1 cellular context compared by ENCODE assay signal in genomic region chr7:29270579-29270978, GRCh38.
TF ChIP-seq lines count a peak whose summit lies in the region.

No MANE protein-coding gene starts in this region.

TF ChIP-seq in HepG2, 621 proteins besides CTCF, POLR2A, EP300 and RAD21 (continued from another document):
- no peak for TF ChIP-seq ZNF282 (IDR thresholded peaks at IDR 0.05; ENCODE audit: partially characterized antibody)
- no peak for TF ChIP-seq FOXK2 (IDR thresholded peaks at IDR 0.05)
- TF ChIP-seq, protein P1, sequence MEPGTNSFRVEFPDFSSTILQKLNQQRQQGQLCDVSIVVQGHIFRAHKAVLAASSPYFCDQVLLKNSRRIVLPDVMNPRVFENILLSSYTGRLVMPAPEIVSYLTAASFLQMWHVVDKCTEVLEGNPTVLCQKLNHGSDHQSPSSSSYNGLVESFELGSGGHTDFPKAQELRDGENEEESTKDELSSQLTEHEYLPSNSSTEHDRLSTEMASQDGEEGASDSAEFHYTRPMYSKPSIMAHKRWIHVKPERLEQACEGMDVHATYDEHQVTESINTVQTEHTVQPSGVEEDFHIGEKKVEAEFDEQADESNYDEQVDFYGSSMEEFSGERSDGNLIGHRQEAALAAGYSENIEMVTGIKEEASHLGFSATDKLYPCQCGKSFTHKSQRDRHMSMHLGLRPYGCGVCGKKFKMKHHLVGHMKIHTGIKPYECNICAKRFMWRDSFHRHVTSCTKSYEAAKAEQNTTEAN (CRISPR knock-in tag; conservative IDR thresholded peaks at IDR 0.05), result no peak
- no peak for TF ChIP-seq ZNF205 (CRISPR knock-in tag; IDR thresholded peaks at IDR 0.05)
- TF ChIP-seq ZNF510 (CRISPR knock-in tag; IDR thresholded peaks at IDR 0.05; ENCODE audit: low read depth), result no peak
- TF ChIP-seq ZNF839 (CRISPR knock-in tag; IDR thresholded peaks at IDR 0.05; ENCODE audit: borderline replicate concordance), result no peak
- TF ChIP-seq ARHGAP35 (CRISPR knock-in tag; IDR thresholded peaks at IDR 0.05; ENCODE audit: borderline replicate concordance), result no peak
- no peak for TF ChIP-seq ZNF496 (CRISPR knock-in tag; IDR thresholded peaks at IDR 0.05; ENCODE audit: insufficient replicate concordance)
- no peak for TF ChIP-seq ZBTB33 (CRISPR knock-in tag; IDR thresholded peaks at IDR 0.05)
TF ChIP-seq in HepG2: peak in this region for 0.
